In the genomic region with DNA sequence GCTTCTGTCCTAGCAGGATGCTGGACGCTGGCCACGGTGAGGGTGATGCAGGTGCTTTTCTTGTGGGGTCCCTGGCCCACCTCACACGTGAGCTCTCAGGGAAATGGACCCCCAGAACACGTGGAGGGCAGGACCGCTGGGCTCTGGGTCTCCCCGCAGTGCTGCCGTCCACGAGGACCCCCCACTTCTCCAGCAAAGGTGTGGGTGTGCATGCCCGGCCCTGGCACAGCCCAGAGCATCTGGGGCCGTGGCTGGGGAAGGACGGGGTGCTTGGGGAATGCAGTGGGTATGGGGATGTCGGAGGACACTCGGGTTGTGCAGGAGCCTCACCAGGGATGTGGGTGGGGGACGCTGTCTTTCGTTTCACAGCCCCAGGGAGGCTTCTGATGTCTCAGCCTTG, we compare ENCODE assay signal across 1 cellular context.
TF ChIP-seq lines count a peak whose summit lies in the region.

No MANE protein-coding gene starts in this region.

TF ChIP-seq in HepG2, 621 proteins besides CTCF, POLR2A, EP300 and RAD21:
- TF ChIP-seq MNT (IDR thresholded peaks at IDR 0.05), result peak; percentile 43; the same call in 1 of the 2 replicates
